ENCODE assay signal across 17 cellular contexts in the genomic region with DNA sequence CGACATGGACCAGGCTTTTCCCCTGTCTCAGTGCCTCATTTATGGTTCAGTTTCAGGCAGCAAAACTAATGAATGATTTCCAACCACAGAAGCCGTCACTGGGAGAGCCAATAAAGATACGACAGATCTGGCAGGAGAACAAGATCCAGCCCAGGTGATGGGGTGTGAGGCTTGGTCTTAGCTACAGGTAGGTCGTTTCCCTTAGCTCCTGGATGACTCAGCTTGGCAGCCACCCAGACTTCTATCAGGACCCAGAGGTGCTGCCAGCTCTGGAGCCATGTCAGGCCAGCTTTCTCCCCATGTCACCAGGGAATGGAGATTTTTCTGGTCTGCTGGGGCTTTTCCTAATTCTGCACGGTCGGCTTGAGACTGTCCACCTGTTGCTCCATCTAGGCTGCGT. TPM values are rescaled to one million over a fixed set of nuclear protein-coding genes. Genes with fewer than 3 reads are reported as not detected.
DNase-seq lines count a peak whose midpoint lies in the region; ATAC-seq and TF ChIP-seq lines count a peak whose summit lies in the region.
"Had no signal": no experiment of that assay in that cellular context is flagged by ENCODE, and none has a peak within 500 bp of the region (broad histone marks: within the 10 kb centered on the region; RNA-seq: fewer than 3 reads in every experiment).

No MANE protein-coding gene starts in this region.

- no peak overlapping the region for H3K4me3 ChIP-seq in thyroid gland (replicated peaks in 1 of 3)
- H3K4me3 ChIP-seq: esophagus squamous epithelium, tibial artery had no signal

- H3K4me1 ChIP-seq in thyroid gland = peaks cover 20 to 43% of the 10 kb centered on the region in 2 donors

- H3K9me3 ChIP-seq in thyroid gland = no peaks in the 10 kb centered on the region
- H3K9me3 ChIP-seq: esophagus squamous epithelium, tibial artery had no signal

- no peak for TF ChIP-seq CTCF in thyroid gland (IDR thresholded peaks at IDR 0.05)

- no peak overlapping the region for H3K27ac ChIP-seq in thyroid gland
- H3K27ac ChIP-seq: esophagus squamous epithelium, tibial artery had no signal

- peak; percentile 73 for ATAC-seq in esophagus mucosa
- no peak for ATAC-seq in GM19324 (IDR thresholded peaks at IDR 0.05; ENCODE audit: low FRiP score, unreplicated experiment)

- H3K27me3 ChIP-seq in thyroid gland = no peaks in the 10 kb centered on the region
- H3K27me3 ChIP-seq: tibial artery had no signal

- TF ChIP-seq POLR2A in thyroid gland (IDR thresholded peaks at IDR 0.05) = no peak

- intact Hi-C loops in thyroid gland (cut with DNase I) = loop anchor here (10.0 kb wide), 1 partner anchor 64 kb away; a partner anchor contains a TSS

- 58 to 61% methylated on average over 6 to 7 of the region's 7 CpGs for WGBS in thyroid gland, 2 donors

- H3K36me3 ChIP-seq in thyroid gland = no peaks in the 10 kb centered on the region
- H3K36me3 ChIP-seq: esophagus squamous epithelium, tibial artery had no signal

- DNase-seq in NCI-H345 (lab: John Stamatoyannopoulos, UW) (peak; percentile 50), NCI-H345 treated with DMSO at 0.1 percent for 48 hours (lab: John Stamatoyannopoulos, UW; ENCODE audit: unreplicated experiment) (no peak), NCI-H2196 treated with DMSO at 0.1 percent for 48 hours (lab: John Stamatoyannopoulos, UW; ENCODE audit: unreplicated experiment) (peak; percentile 41), thyroid gland (peak; percentile 85 to 90), EL (no peak), T-helper 9 cell (no peak)
- DNase-seq: activated naive CD4-positive, alpha-beta T cell; CD4-positive, alpha-beta T cell; esophagus squamous epithelium; midbrain; NCI-H526 treated with DMSO at 0.1 percent for 48 hours; occipital lobe; stimulated activated CD4-positive, alpha-beta T cell treated with anti-CD3 and anti-CD28 coated beads, Interleukin-4, amount 100 ng/mL, for 24 hours; T-helper 2 cell; tibial artery had no signal

RNA-seq across cellular contexts. Expression of a gene that starts 36.3 kb away (rescaled TPM):
- total RNA-seq in esophagus mucosa (5.3 TPM), thyroid gland (under 1 TPM in 1 of 4 donors, not detected in 3; 0.67 TPM)
- total RNA-seq: occipital lobe had no signal

RNA-seq across cellular contexts. Expression of a gene that starts 49.1 kb away (rescaled TPM):
- 5.6 TPM for total RNA-seq in esophagus mucosa
- total RNA-seq in thyroid gland = 100 to 1,000 TPM in 2 of 4 donors, 10 to 100 TPM in 2; 47.2 to 118 (median 85.0) TPM

Comparison
In these comparisons a context has a peak if more than half of its experiments do, and no peak if none do; other contexts are left out.
1. DNase-seq: peak in NCI-H345 (single experiment), NCI-H2196 treated with DMSO at 0.1 percent for 48 hours (single experiment) and thyroid gland (2 of 2); none in NCI-H345 treated with DMSO at 0.1 percent for 48 hours (single experiment), EL (single experiment) and T-helper 9 cell (single experiment).